8 cellular contexts compared by ENCODE assay signal in the genomic region with DNA sequence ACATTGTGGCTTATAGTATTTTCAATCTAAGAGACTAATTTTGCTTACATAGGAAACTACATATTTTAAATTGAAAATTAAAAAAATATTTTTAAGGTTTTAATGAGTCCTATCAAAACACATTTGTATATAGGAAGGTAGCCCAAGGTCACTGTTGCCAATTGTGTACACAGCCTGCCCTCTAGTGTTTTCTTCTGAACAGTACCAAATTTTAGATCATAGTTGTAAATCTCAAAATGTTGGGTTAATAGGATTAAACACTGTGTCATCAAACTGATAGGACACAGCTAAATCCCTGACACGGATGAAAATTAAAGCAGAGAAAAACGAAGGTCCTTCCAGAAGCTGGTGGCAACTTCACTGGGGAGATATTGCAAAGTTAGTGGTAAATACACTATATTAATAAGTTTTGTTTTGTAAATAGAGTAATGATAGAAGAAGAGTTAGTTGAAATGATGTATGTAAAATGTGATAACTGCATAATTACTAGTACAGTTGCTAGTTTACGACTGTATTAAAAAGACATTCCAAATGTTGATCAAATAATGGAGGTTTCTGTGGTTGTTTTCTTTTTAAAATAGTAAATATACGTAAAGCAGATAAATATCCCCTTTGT. TPM values are rescaled to one million over a fixed set of nuclear protein-coding genes. Genes with fewer than 3 reads are reported as not detected.
A peak's percentile ranks its signal among the peaks of the same experiment; 100 is the strongest.
DNase-seq lines count a peak whose midpoint lies in the region; ATAC-seq and TF ChIP-seq lines count a peak whose summit lies in the region.

No MANE protein-coding gene starts in this region.

- H3K27ac ChIP-seq in breast epithelium: no peak overlapping the region
- H3K27ac ChIP-seq in left lung: no peak overlapping the region

- H3K27me3 Mint-ChIP-seq in activated naive CD8-positive, alpha-beta T cell treated with anti-CD3 and anti-CD28 coated beads, Interleukin-2, amount 50 U/mL, for 24 hours: peaks cover 9% of the 10 kb centered on the region

- intact Hi-C loops in breast epithelium (cut with DNase I; ENCODE audit: low total_unique reads): no loop called here
- intact Hi-C loops in left lung (cut with DNase I): loop anchor here in 1 of 2 donors (5.0 kb wide), 1 partner anchor 329 kb away; no protein-coding TSS in a partner anchor

- ATAC-seq in GM18909 (IDR thresholded peaks at IDR 0.05; ENCODE audit: poor library complexity, unreplicated experiment) (peak; percentile 63), left lung (peak; percentile 88)
- ATAC-seq in activated naive CD8-positive, alpha-beta T cell treated with anti-CD3 and anti-CD28 coated beads, Interleukin-2, amount 50 U/mL, for 24 hours: no peak

- H3K4me3 Mint-ChIP-seq in activated naive CD8-positive, alpha-beta T cell treated with anti-CD3 and anti-CD28 coated beads, Interleukin-2, amount 50 U/mL, for 24 hours: no peak overlapping the region

- H3K36me3 ChIP-seq in BE2C: no peaks in the 10 kb centered on the region
- H3K36me3 ChIP-seq in breast epithelium: no peaks in the 10 kb centered on the region
- no peaks in the 10 kb centered on the region for H3K36me3 ChIP-seq in left lung

- H3K9me3 ChIP-seq in BE2C: no peaks in the 10 kb centered on the region
- H3K9me3 ChIP-seq in breast epithelium: no peaks in the 10 kb centered on the region
- no peaks in the 10 kb centered on the region for H3K9me3 ChIP-seq in left lung

- no peak for DNase-seq in BE2C
- DNase-seq in NCI-H460 (ENCODE audit: extremely low read depth, low read depth): peak; percentile 26
- DNase-seq in breast epithelium (ENCODE audit: low spot score in 2 of 2): no peak
- no peak for DNase-seq in left lung
- DNase-seq in activated naive CD8-positive, alpha-beta T cell treated with anti-CD3 and anti-CD28 coated beads, Interleukin-2, amount 50 U/mL, for 24 hours: no peak
- DNase-seq in activated CD8-positive, alpha-beta memory T cell treated with anti-CD3 and anti-CD28 coated beads for 24 hours: no peak
- DNase-seq in mesenteric fat pad (ENCODE audit: low spot score): no peak

- no peaks in the 10 kb centered on the region for H3K4me1 ChIP-seq in BE2C
- H3K4me1 ChIP-seq in breast epithelium: no peaks in the 10 kb centered on the region
- peaks cover 3 to 17% of the 10 kb centered on the region in 2 donors for H3K4me1 ChIP-seq in left lung

- H3K4me1 Mint-ChIP-seq in activated naive CD8-positive, alpha-beta T cell treated with anti-CD3 and anti-CD28 coated beads, Interleukin-2, amount 50 U/mL, for 24 hours: no peaks in the 10 kb centered on the region

- TF ChIP-seq CTCF in BE2C (IDR thresholded peaks at IDR 0.05; ENCODE audit: low read depth, low read length) (peak; percentile 61), breast epithelium (IDR thresholded peaks at IDR 0.05) (peak; percentile 9 to 59 (median 53)), left lung (IDR thresholded peaks at IDR 0.05) (peak; percentile 40 to 71)

- H3K27me3 ChIP-seq in BE2C: peaks cover 7% of the 10 kb centered on the region
- H3K27me3 ChIP-seq in breast epithelium: no peaks in the 10 kb centered on the region
- no peaks in the 10 kb centered on the region for H3K27me3 ChIP-seq in left lung

- no peak for TF ChIP-seq POLR2A in breast epithelium (IDR thresholded peaks at IDR 0.05)

- no peaks in the 10 kb centered on the region for H3K9me3 Mint-ChIP-seq in activated naive CD8-positive, alpha-beta T cell treated with anti-CD3 and anti-CD28 coated beads, Interleukin-2, amount 50 U/mL, for 24 hours

- H3K27ac Mint-ChIP-seq in activated naive CD8-positive, alpha-beta T cell treated with anti-CD3 and anti-CD28 coated beads, Interleukin-2, amount 50 U/mL, for 24 hours: no peak overlapping the region

- H3K4me3 ChIP-seq in BE2C (ENCODE audit: low read depth, low read length) (no peak overlapping the region), breast epithelium (no peak overlapping the region), left lung (no peak overlapping the region)

- no peaks in the 10 kb centered on the region for H3K36me3 Mint-ChIP-seq in activated naive CD8-positive, alpha-beta T cell treated with anti-CD3 and anti-CD28 coated beads, Interleukin-2, amount 50 U/mL, for 24 hours (ENCODE audit: low read depth)

RNA-seq across cellular contexts. Expression of a gene that starts 19.7 kb away (rescaled TPM):
- polyA plus RNA-seq in BE2C (2012; ENCODE audit: insufficient read depth, insufficient read length, low read depth): not detected
- total RNA-seq in NCI-H460 (2014; rRNA removed; shearing (Covaris generic)): not detected in 2 replicates
- not detected in 2 replicates for polyA plus RNA-seq in NCI-H460 (2014; cell fraction: nucleus; rRNA removed)
- total RNA-seq in breast epithelium: 1 to 10 TPM; 1.3 to 6.6 (median 3.5) TPM
- total RNA-seq in left lung: 1 to 10 TPM; 1.3 to 1.4 TPM
- not detected for total RNA-seq in mesenteric fat pad

RNA-seq across cellular contexts. Expression of a gene that starts 36.3 kb away (rescaled TPM):
- not detected for polyA plus RNA-seq in BE2C (2012; ENCODE audit: insufficient read depth, insufficient read length, low read depth)
- total RNA-seq in NCI-H460 (2014; rRNA removed; shearing (Covaris generic)): not detected in 2 replicates
- polyA plus RNA-seq in NCI-H460 (2014; cell fraction: nucleus; rRNA removed): not detected in 2 replicates
- total RNA-seq in breast epithelium (not detected), left lung (not detected), mesenteric fat pad (not detected)

RNA-seq across cellular contexts. Expression of a gene that starts 41.0 kb away (rescaled TPM):
- 14.8 TPM for polyA plus RNA-seq in BE2C (2012; ENCODE audit: insufficient read depth, insufficient read length, low read depth)
- total RNA-seq in NCI-H460 (2014; rRNA removed; shearing (Covaris generic)): 23.4 and 26.1 TPM in 2 replicates
- polyA plus RNA-seq in NCI-H460 (2014; cell fraction: nucleus; rRNA removed): 36.3 and 36.6 TPM in 2 replicates
- total RNA-seq in breast epithelium: 1 to 10 TPM; 1.3 to 2.1 (median 2.0) TPM
- total RNA-seq in left lung: 10 to 100 TPM; 25.9 to 39.6 TPM
- total RNA-seq in mesenteric fat pad: 1.2 TPM
